ENCODE assay signal across 8 cellular contexts in the genomic region with DNA sequence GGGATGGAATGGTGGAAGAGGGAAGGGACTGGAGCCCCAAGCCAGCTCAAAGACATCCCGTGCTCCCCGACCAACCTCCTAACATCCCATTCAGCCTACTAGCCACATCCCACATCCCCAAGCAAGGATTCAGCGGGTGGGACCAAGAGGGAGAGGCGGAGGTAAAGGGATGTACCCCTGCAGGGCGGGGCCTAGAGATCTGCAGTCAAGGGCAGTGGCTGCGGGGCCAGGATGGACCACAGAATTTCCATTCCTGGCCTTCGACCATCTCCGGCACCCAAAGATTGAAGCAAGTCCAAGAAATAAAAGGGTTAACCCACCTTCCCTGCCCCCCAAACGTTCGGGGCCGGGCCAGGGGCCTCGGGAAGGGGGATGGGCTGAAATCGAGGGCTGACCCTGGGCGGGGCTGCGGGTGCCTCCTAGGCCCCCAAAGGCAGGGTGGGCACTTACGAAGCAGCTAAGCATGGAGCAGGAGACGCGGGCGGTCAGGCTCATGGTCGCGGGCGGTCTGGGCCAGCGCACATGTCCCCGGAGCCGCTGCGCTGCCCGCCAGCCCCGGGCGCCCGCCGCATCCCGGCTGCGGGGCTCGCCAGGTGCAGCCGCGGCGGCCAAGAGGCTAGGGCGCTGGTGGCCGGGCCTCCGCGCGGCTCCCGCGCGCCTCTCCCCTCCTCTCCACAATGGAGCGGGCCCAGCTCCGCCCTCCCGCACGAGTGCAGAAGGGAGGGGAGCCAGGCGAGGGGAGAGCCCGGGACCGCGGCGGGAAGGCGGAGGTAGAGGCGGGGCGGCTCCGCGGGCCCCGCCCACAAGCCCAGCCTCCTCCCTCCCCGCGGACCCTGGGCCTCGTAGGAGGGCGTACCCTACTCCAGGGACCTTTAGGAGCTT. TPM values are rescaled to one million over a fixed set of nuclear protein-coding genes. Genes with fewer than 3 reads are reported as not detected.
DNase-seq lines count a peak whose midpoint lies in the region; ATAC-seq and TF ChIP-seq lines count a peak whose summit lies in the region.

A gene (minus strand): TSS at position 726 of the 882 bp plus-strand sequence. CDS start 231 bp downstream, at position 495.

- no TSS peak for BruUV-seq in OCI-LY7 (replicated peaks; lab: Mats Ljungman, UMichigan)

- H3K27ac ChIP-seq in OCI-LY7 (ENCODE audit: low read depth, low read length, poor library complexity, severe bottlenecking): peak within 1 kb of the TSS; percentile 16

- H3K36me3 ChIP-seq in OCI-LY7 (ENCODE audit: insufficient read depth, low read length) (peaks cover 37% of the 10 kb centered on the region), mucosa of descending colon (ENCODE audit: low read depth) (peaks cover 7% of the 10 kb centered on the region)

- H3K9me2 ChIP-seq in OCI-LY7 (ENCODE audit: insufficient read depth, low read length): no peaks in the 10 kb centered on the region

- 0 out of 2 replicates have a peak, but pooled peaks cover 4% of the 10 kb centered on the region for H4K20me1 ChIP-seq in OCI-LY7 (ENCODE audit: insufficient read depth, low read length)

- TF ChIP-seq CTCF in OCI-LY7 (conservative IDR thresholded peaks at IDR 0.05; ENCODE audit: low read length): no peak
- no peak for TF ChIP-seq CTCF in mucosa of descending colon (IDR thresholded peaks at IDR 0.05)

- ATAC-seq in mucosa of descending colon (peak; percentile 48), GM18867 (IDR thresholded peaks at IDR 0.05; ENCODE audit: unreplicated experiment) (no peak)

- POLR2A ChIA-PET in OCI-LY7 (lab: Charles Lee): interaction anchor here (0.6 to 1.7 kb wide), 5 partner anchors 9 to 431 kb away, joined by 3 to 10 read pairs (median 4); no protein-coding TSS in a partner anchor

- peak; percentile 79 for DNase-seq in Daoy (ENCODE audit: low read depth)
- peak; percentile 90 for DNase-seq in HuH-7 (ENCODE audit: low spot score)
- DNase-seq in OCI-LY7 (ENCODE audit: low spot score): peak; percentile 81
- peak; percentile 78 for DNase-seq in activated T-cell treated with anti-CD3 and anti-CD28 coated beads for 48 hours (ENCODE audit: low read depth)
- DNase-seq in erythroblast (lab: John Stamatoyannopoulos, UW): peak; percentile 85 to 91
- peak; percentile 82 to 91 (median 88) for DNase-seq in mucosa of descending colon
- DNase-seq in stimulated activated CD8-positive, alpha-beta memory T cell treated with anti-CD3 and anti-CD28 coated beads, Interleukin-2, amount 100 ng/mL, for 48 hours (ENCODE audit: low read depth in 2 of 2): peak; percentile 61 to 67

- H3K4me1 ChIP-seq in OCI-LY7 (ENCODE audit: insufficient read depth, low read length, poor library complexity, severe bottlenecking) (peaks cover 43% of the 10 kb centered on the region), mucosa of descending colon (ENCODE audit: low read depth) (peaks cover 32% of the 10 kb centered on the region)

- peak within 1 kb of the TSS; percentile 31; the same call in 1 of the 2 replicates for H2AFZ ChIP-seq in OCI-LY7 (ENCODE audit: low read length)

- H3K4me2 ChIP-seq in OCI-LY7 (ENCODE audit: low read length): peak within 1 kb of the TSS; percentile 91

- CTCF ChIA-PET in OCI-LY7 (lab: Charles Lee; ENCODE audit: unreplicated experiment): interaction anchor here (0.5 to 0.6 kb wide), 2 partner anchors 74 to 232 kb away, joined by 5 read pairs; no protein-coding TSS in a partner anchor

- H3K4me3 ChIP-seq in OCI-LY7 (ENCODE audit: low read depth, low read length, poor library complexity, severe bottlenecking): peak within 1 kb of the TSS; percentile 90
- peak within 1 kb of the TSS; percentile 40 for H3K4me3 ChIP-seq in mucosa of descending colon

- TF ChIP-seq POLR2A in erythroblast (IDR thresholded peaks at IDR 0.05; ENCODE audit: low read length): peak; percentile 54

- intact Hi-C loops in OCI-LY7 (cut with micrococcal nuclease; ENCODE audit: unreplicated experiment) (loop anchor here (10.0 kb wide), 1 partner anchor 181 kb away; a partner anchor contains a TSS), mucosa of descending colon (cut with DNase I, micrococcal nuclease) (no loop called here)

- no peaks in the 10 kb centered on the region for H3K9me3 ChIP-seq in OCI-LY7 (ENCODE audit: low read length)
- H3K9me3 ChIP-seq in mucosa of descending colon: no peaks in the 10 kb centered on the region

- H3K79me2 ChIP-seq in OCI-LY7 (ENCODE audit: insufficient read depth, low read depth, low read length): peaks cover 22% of the 10 kb centered on the region; the same call in 1 of the 2 replicates

RNA-seq across cellular contexts. Expression of the gene that starts here (rescaled TPM):
- 19.9 and 27.6 TPM in 2 replicates for total RNA-seq in Daoy (2014; rRNA removed; shearing (Covaris generic))
- total RNA-seq in OCI-LY7 (2014; rRNA removed; shearing (Covaris generic)): 37.0 and 37.8 TPM in 2 replicates
- total RNA-seq in OCI-LY7 (2022) (51.0 and 61.1 TPM in 2 replicates), mucosa of descending colon (10 to 100 TPM; 38.9 to 61.9 (median 47.3) TPM)
